ENCODE assay signal across 14 cellular contexts in the genomic region with DNA sequence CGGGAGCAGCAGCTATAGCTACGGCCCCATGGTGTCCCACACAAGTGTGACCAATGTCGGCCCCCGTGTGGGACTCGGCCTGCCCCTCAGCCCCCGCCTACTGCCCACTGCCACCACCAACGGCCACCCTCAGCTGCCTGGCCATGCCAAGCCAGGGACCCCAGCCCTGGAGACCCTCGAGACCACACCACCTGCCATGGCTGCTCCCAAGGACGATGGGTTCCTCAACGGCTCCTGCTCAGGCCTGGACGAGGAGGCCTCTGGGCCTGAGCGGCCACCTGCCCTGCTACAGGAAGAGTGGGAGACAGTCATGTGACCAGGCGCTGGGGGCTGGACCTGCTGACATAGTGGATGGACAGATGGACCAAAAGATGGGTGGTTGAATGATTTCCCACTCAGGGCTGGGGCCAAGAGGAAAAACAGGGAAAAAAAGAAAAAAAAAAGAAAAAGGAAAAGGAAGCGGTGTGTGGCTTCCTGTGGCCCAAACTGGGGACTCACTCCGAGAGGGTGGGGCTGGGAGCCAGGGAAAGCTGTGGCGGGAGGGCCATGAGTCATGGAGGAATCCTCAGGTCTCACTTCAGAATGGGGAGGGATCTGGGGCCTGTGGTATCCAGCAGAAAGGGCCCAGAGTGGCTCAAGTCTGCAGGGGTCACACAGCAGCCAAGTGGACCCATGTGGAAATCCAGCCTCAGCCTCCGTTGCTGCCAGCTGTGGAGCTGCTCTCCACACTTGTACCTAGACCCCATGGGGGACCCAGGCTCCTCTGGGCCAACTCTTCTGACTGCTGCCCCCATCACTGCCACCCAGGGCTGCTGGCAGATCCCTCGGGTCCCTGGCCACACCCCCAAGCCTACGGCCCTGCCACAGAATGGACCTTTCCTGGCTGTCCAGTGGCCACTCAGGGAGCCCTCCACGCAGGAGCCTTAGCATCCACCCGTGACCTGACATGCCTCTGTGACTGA. TPM values are rescaled to one million over a fixed set of nuclear protein-coding genes. Genes with fewer than 3 reads are reported as not detected.
DNase-seq lines count a peak whose midpoint lies in the region; ATAC-seq, FAIRE-seq and TF ChIP-seq lines count a peak whose summit lies in the region.
"Had no signal": no experiment of that assay in that cellular context is flagged by ENCODE, and none has a peak within 500 bp of the region (broad histone marks: within the 10 kb centered on the region; RNA-seq: fewer than 3 reads in every experiment).

No MANE protein-coding gene starts in this region.

- 0 out of 2 replicates have a peak overlapping the region, but pooled peaks have one; percentile 39 for H2AK5ac ChIP-seq in H1 (ENCODE audit: low read depth, low read length)

- H3K27ac ChIP-seq in GM23248 (no peak overlapping the region), H1 (ENCODE audit: low read depth, low read length) (no peak overlapping the region), psoas muscle (no peak overlapping the region)

- no peak overlapping the region for H3K4me3 ChIP-seq in GM23248
- no peak overlapping the region for H3K4me3 ChIP-seq in NT2/D1 (ENCODE audit: insufficient read length, low read depth)
- H3K4me3 ChIP-seq in H1 (ENCODE audit: extremely low read depth in 1 of 4, insufficient read depth in 2 of 4, low read depth in 3 of 4, low read length in 4 of 4) = no peak overlapping the region
- H3K4me3 ChIP-seq in psoas muscle = no peak overlapping the region

- no peak for TF ChIP-seq RAD21 in H1 (IDR thresholded peaks at IDR 0.05 in 1 of 2, conservative IDR thresholded peaks at IDR 0.05 in 1 of 2; ENCODE audit: low read depth in 2 of 2, low read length in 2 of 2)

- H3F3A ChIP-seq in GM23248 (ENCODE audit: insufficient read depth) = no peaks in the 10 kb centered on the region

- H2AFZ ChIP-seq in GM23248 = no peak overlapping the region
- H2AFZ ChIP-seq in H1 (ENCODE audit: low read length) = no peak overlapping the region

- H3K23me2 ChIP-seq in H1 (ENCODE audit: low read depth, low read length) = peaks cover 2% of the 10 kb centered on the region; the same call in 1 of the 2 replicates

- H4K8ac ChIP-seq in H1 (ENCODE audit: extremely low read depth, insufficient read depth, low read length) = no peak overlapping the region; the same call in 1 of the 2 replicates

- H3K9me3 ChIP-seq in GM23248 (ENCODE audit: low read depth) = no peaks in the 10 kb centered on the region
- no peaks in the 10 kb centered on the region for H3K9me3 ChIP-seq in NT2/D1 (ENCODE audit: insufficient read depth, low read length)
- H3K9me3 ChIP-seq in H1 (ENCODE audit: insufficient read depth in 2 of 2, low read depth in 1 of 2, low read length in 1 of 2) = no peaks in the 10 kb centered on the region
- H3K9me3 ChIP-seq in psoas muscle = no peaks in the 10 kb centered on the region

- no peak overlapping the region for H3K56ac ChIP-seq in H1 (replicated peaks; ENCODE audit: insufficient read length, low read depth, low read length)

- no peak overlapping the region for H2BK5ac ChIP-seq in H1 (ENCODE audit: low read depth, low read length)

- H3K9ac ChIP-seq in GM23248 (no peak overlapping the region), NT2/D1 (ENCODE audit: insufficient read length, low read depth) (peak overlapping the region; percentile 5), H1 (replicated peaks in 1 of 4; ENCODE audit: extremely low read depth in 1 of 4, low read depth in 3 of 4, low read length in 3 of 4) (no peak overlapping the region)

- no peak overlapping the region for H3K4ac ChIP-seq in H1 (replicated peaks; ENCODE audit: insufficient read length, low read depth, low read length)

- H4K20me1 ChIP-seq in GM23248 (ENCODE audit: insufficient read depth) = no peaks in the 10 kb centered on the region
- peaks cover 0 to 5% of the 10 kb centered on the region in 2 experiments for H4K20me1 ChIP-seq in H1 (replicated peaks in 1 of 2; ENCODE audit: control insufficient read depth in 1 of 2, insufficient read depth in 2 of 2, low read length in 2 of 2)

- H3K79me2 ChIP-seq in GM23248 (ENCODE audit: insufficient read depth) (no peaks in the 10 kb centered on the region), H1 (ENCODE audit: control insufficient read depth in 1 of 2, insufficient read depth in 2 of 2, low read length in 2 of 2) (no peaks in the 10 kb centered on the region)

- ATAC-seq in psoas muscle (no peak), HG02571 (IDR thresholded peaks at IDR 0.05; ENCODE audit: unreplicated experiment) (no peak)
- ATAC-seq: stimulated activated naive B cell treated with anti-CD40 and anti-IgM and Interleukin-4, amounts not matched to agents 10 μg/mL and 1 μg/mL and 100 μg/mL, for 72 hours had no signal

- H3K18ac ChIP-seq in H1 (ENCODE audit: extremely low read depth, low read length) = no peak overlapping the region

- H4K5ac ChIP-seq in H1 (ENCODE audit: insufficient read length, low read depth, low read length) = no peak overlapping the region

- no peaks in the 10 kb centered on the region for H3K27me3 ChIP-seq in GM23248 (replicated peaks; ENCODE audit: insufficient read depth)
- no peaks in the 10 kb centered on the region for H3K27me3 ChIP-seq in NT2/D1 (ENCODE audit: insufficient read depth, insufficient read length)
- H3K27me3 ChIP-seq in H1 (replicated peaks in 1 of 4; ENCODE audit: control insufficient read depth in 3 of 4, extremely low read depth in 1 of 4, insufficient read depth in 3 of 4, low read length in 3 of 4) = peaks cover 0 to 11% (median 10%) of the 10 kb centered on the region in 4 experiments; a peak in 4 of 7 replicates
- no peaks in the 10 kb centered on the region for H3K27me3 ChIP-seq in psoas muscle (ENCODE audit: insufficient read depth in 3 of 3, low read length in 2 of 3)

- H2BK120ac ChIP-seq in H1 (replicated peaks; ENCODE audit: low read depth, low read length) = no peak overlapping the region

- TF ChIP-seq CTCF in H1 (IDR thresholded peaks at IDR 0.05; ENCODE audit: control extremely low read depth in 1 of 3, insufficient read depth in 1 of 3, low read depth in 1 of 3, low read length in 3 of 3) (no peak), psoas muscle (IDR thresholded peaks at IDR 0.05) (no peak), GM13977 (IDR thresholded peaks at IDR 0.05; ENCODE audit: extremely low read depth, insufficient read depth, missing control alignments) (no peak)

- CTCF ChIA-PET in H1 (lab: Charles Lee; ENCODE audit: partially characterized antibody) = interaction anchor here (1.1 to 13.3 kb wide), 3 partner anchors 54 to 196 kb away, joined by 4 to 91 read pairs (median 5); no protein-coding TSS in a partner anchor

- H3K4me1 ChIP-seq in GM23248 (ENCODE audit: insufficient read depth) = peaks cover 11% of the 10 kb centered on the region
- H3K4me1 ChIP-seq in NT2/D1 (ENCODE audit: insufficient read depth, insufficient read length) = peaks cover 10% of the 10 kb centered on the region
- H3K4me1 ChIP-seq in H1 (replicated peaks in 1 of 4; ENCODE audit: control insufficient read depth in 3 of 4, insufficient read depth in 4 of 4, low read length in 3 of 4) = peaks cover 0 to 5% (median 2%) of the 10 kb centered on the region in 4 experiments; a peak in 4 of 7 replicates
- peaks cover 4% of the 10 kb centered on the region for H3K4me1 ChIP-seq in psoas muscle

- TF ChIP-seq POLR2A in H1 (IDR thresholded peaks at IDR 0.05; ENCODE audit: control extremely low read depth in 1 of 2, low read depth in 2 of 2, low read length in 2 of 2) = no peak

- H3K9me2 ChIP-seq in GM23248 (ENCODE audit: insufficient read depth) = no peaks in the 10 kb centered on the region

- no peak overlapping the region for H2BK20ac ChIP-seq in H1 (ENCODE audit: low read length)

- H3K79me1 ChIP-seq in H1 (ENCODE audit: low read depth, low read length) = no peaks in the 10 kb centered on the region; the same call in 1 of the 2 replicates

- no peak overlapping the region for H3K14ac ChIP-seq in H1 (ENCODE audit: insufficient read length)

- H2BK12ac ChIP-seq in H1 (ENCODE audit: low read depth, low read length) = no peak overlapping the region

- H2BK15ac ChIP-seq in H1 (ENCODE audit: low read length) = no peak overlapping the region

- no peak overlapping the region for H4K91ac ChIP-seq in H1 (replicated peaks; ENCODE audit: insufficient read length, low read length)

- intact Hi-C loops in psoas muscle (cut with DNase I) = no loop called here

- no peaks in the 10 kb centered on the region for H3K36me3 ChIP-seq in GM23248 (ENCODE audit: low read depth)
- H3K36me3 ChIP-seq in NT2/D1 (ENCODE audit: insufficient read depth, insufficient read length, low read length) = peaks cover 5% of the 10 kb centered on the region
- no peaks in the 10 kb centered on the region for H3K36me3 ChIP-seq in H1 (ENCODE audit: control insufficient read depth in 2 of 4, insufficient read depth in 4 of 4, low read length in 3 of 4)
- H3K36me3 ChIP-seq in psoas muscle (ENCODE audit: insufficient read depth in 1 of 2, low read depth in 1 of 2) = no peaks in the 10 kb centered on the region

- no peak for TF ChIP-seq EP300 in H1 (IDR thresholded peaks at IDR 0.05; ENCODE audit: borderline replicate concordance in 1 of 2, low read depth in 2 of 2, low read length in 2 of 2)

- peak; percentile 77 for DNase-seq in GM23248
- no peak for DNase-seq in NT2/D1 (ENCODE audit: low read depth, low spot score)
- no peak for DNase-seq in H1 (ENCODE audit: low read depth in 1 of 2, low spot score in 2 of 2)
- DNase-seq in psoas muscle = peak; percentile 35 to 60
- DNase-seq in GM13977 (ENCODE audit: low spot score) = no peak
- DNase-seq in nucleus accumbens (lab: John Stamatoyannopoulos, UW) = no peak
- DNase-seq in NCI-H446 treated with DMSO at 0.1 percent for 48 hours (lab: John Stamatoyannopoulos, UW) = no peak
- DNase-seq: activated CD8-positive, alpha-beta memory T cell treated with anti-CD3 and anti-CD28 coated beads, Interleukin-2, amount 50 U/mL, for 4 hours; DMS153; NCI-H2081; stimulated activated naive B cell treated with anti-CD40 and anti-IgM and Interleukin-4, amounts not matched to agents 10 μg/mL and 1 μg/mL and 100 μg/mL, for 72 hours had no signal

- H3K4me2 ChIP-seq in GM23248 (ENCODE audit: unreplicated experiment) (no peak overlapping the region), H1 (ENCODE audit: insufficient read depth in 1 of 2, low read depth in 2 of 2, low read length in 2 of 2) (no peak overlapping the region)

- 71 to 74% methylated on average over 18 to 21 of the region's 21 CpGs for WGBS in GM23248 (ENCODE audit: low coverage in 1 of 2, low lambda C conversion rate in 2 of 2, missing lambda C conversion rate in 2 of 2), 2 experiments
- WGBS in H1 (ENCODE audit: extremely low coverage in 1 of 2, insufficient coverage in 1 of 2, insufficient read length in 1 of 2, insufficient replicate concordance in 2 of 2, low coverage in 1 of 2, low lambda C conversion rate in 2 of 2, missing lambda C conversion rate in 1 of 2), 2 experiments = 86% methylated on average over 21 of the region's 21 CpGs; no CpG with 5 or more reads in 1 of the 2 experiments
- 79 to 82% (median 81%) methylated on average over 20 to 21 of the region's 21 CpGs for WGBS in psoas muscle, 3 donors

- in situ Hi-C loops in GM23248 (cut with MboI) (no loop called here), GM13977 (cut with MboI; ENCODE audit: low pct_unique_long_range_greater_than_20kb, low sequenced_read_pairs, unreplicated experiment) (loop anchor here (25.0 kb wide), 1 partner anchor 459 kb away; no protein-coding TSS in a partner anchor)

- POLR2A ChIA-PET in H1 (lab: Charles Lee; ENCODE audit: partially characterized antibody) = interaction anchor here (1.2 kb wide), 1 partner anchor 10 kb away, joined by 3 read pairs; no protein-coding TSS in a partner anchor

- FAIRE-seq in H1 (lab: Jason Lieb, UNC) = no peak

- no peak overlapping the region for H3K23ac ChIP-seq in H1 (ENCODE audit: insufficient read length)

RNA-seq across cellular contexts. Expression of a gene that starts 26.1 kb away (rescaled TPM):
- total RNA-seq in GM23248 (2014; rRNA removed; shearing (Covaris generic)) = 1.3 TPM in 1 of 2 replicates, not detected in the other
- polyA plus RNA-seq in GM23248 (2016; fragmentation: Nextera tagmentation; extraction: Ambion mirVana) (0.37 and 0.60 TPM in 2 replicates), H1 (2011; rRNA removed) (0.57 and 1.9 TPM in 2 replicates), psoas muscle (1 to 10 TPM; 4.0 to 5.2 (median 4.2) TPM)
- 0.21 and 1.5 TPM in 2 replicates for total RNA-seq in H1 (2021; fragmentation: NEBNext Ultra II Directional; extraction: Animal tissue kit (Norgen Biotek cat#: 25700))
- 0.89 TPM for polyA plus RNA-seq in H1 (2011; cell fraction: cytosol; rRNA removed)
- 3.4 TPM for polyA plus RNA-seq in H1 (2011; cell fraction: nucleus; rRNA removed)
- polyA plus RNA-seq in H1 (2012, experiment 1 of 2) = 0.27 to 1.1 TPM (median 0.67 TPM) in 4 replicates
- polyA plus RNA-seq in H1 (2012, experiment 2 of 2) = 0.54 TPM
- polyA plus RNA-seq in H1 (2013, experiment 1 of 2) = 0.63 TPM
- polyA plus RNA-seq in H1 (2013, experiment 2 of 2) = 0.79 TPM
- 0.73 and 0.88 TPM in 2 replicates for polyA minus RNA-seq in H1 (2011; rRNA and poly(A)+ RNA removed)
- polyA minus RNA-seq in H1 (2011; cell fraction: cytosol; rRNA and poly(A)+ RNA removed) = not detected
- polyA minus RNA-seq in H1 (2011; cell fraction: nucleus; rRNA and poly(A)+ RNA removed) = 2.3 TPM
- total RNA-seq in psoas muscle = 1 to 10 TPM; 1.1 to 5.9 (median 4.1) TPM
- total RNA-seq: OCI-LY7 had no signal

RNA-seq across cellular contexts. Expression of a gene that starts 40.4 kb away (rescaled TPM):
- not detected in 2 replicates for total RNA-seq in GM23248 (2014; rRNA removed; shearing (Covaris generic))
- 0.68 TPM in 1 of 2 replicates, not detected in the other for polyA plus RNA-seq in GM23248 (2016; fragmentation: Nextera tagmentation; extraction: Ambion mirVana)
- not detected in 2 replicates for total RNA-seq in H1 (2021; fragmentation: NEBNext Ultra II Directional; extraction: Animal tissue kit (Norgen Biotek cat#: 25700))
- polyA plus RNA-seq in H1 (2011; rRNA removed) = 0.06 TPM in 1 of 2 replicates, not detected in the other
- 0.10 TPM for polyA plus RNA-seq in H1 (2011; cell fraction: cytosol; rRNA removed)
- not detected for polyA plus RNA-seq in H1 (2011; cell fraction: nucleus; rRNA removed)
- 0.19 to 0.27 TPM in 2 of 4 replicates, not detected in the others for polyA plus RNA-seq in H1 (2012, experiment 1 of 2)
- polyA plus RNA-seq in H1 (2012, experiment 2 of 2) = 0.33 TPM
- polyA plus RNA-seq in H1 (2013, experiment 1 of 2) = 0.08 TPM
- polyA plus RNA-seq in H1 (2013, experiment 2 of 2) = not detected
- polyA minus RNA-seq in H1 (2011; rRNA and poly(A)+ RNA removed) = not detected in 2 replicates
- polyA minus RNA-seq in H1 (2011; cell fraction: cytosol; rRNA and poly(A)+ RNA removed) = not detected
- not detected for polyA minus RNA-seq in H1 (2011; cell fraction: nucleus; rRNA and poly(A)+ RNA removed)
- total RNA-seq in psoas muscle = 1,000 to 10,000 TPM in 2 of 4 donors, 100 to 1,000 TPM in 2; 395 to 2,071 (median 1,091) TPM
- 1,000 to 10,000 TPM in 2 of 3 donors, 100 to 1,000 TPM in 1; 555 to 3,091 (median 2,834) TPM for polyA plus RNA-seq in psoas muscle
- total RNA-seq: neural crest cell, OCI-LY7 had no signal

Comparison
In these comparisons a context has a peak if more than half of its experiments do, and no peak if none do; other contexts are left out.
1. DNase-seq: peak in GM23248 (single experiment) and psoas muscle (2 of 2); none in NT2/D1 (single experiment), H1 (0 of 2), GM13977 (single experiment), nucleus accumbens (0 of 56) and NCI-H446 treated with DMSO at 0.1 percent for 48 hours (single experiment).
2. RNA of a gene that starts 40.4 kb away (total RNA-seq): 395 to 2,071 TPM in psoas muscle; not detected in H1 and not detected in GM23248; every median in the first group is over 100 times any median in the second.